Comparison of ENCODE assay signal across 8 cellular contexts in the genomic region with DNA sequence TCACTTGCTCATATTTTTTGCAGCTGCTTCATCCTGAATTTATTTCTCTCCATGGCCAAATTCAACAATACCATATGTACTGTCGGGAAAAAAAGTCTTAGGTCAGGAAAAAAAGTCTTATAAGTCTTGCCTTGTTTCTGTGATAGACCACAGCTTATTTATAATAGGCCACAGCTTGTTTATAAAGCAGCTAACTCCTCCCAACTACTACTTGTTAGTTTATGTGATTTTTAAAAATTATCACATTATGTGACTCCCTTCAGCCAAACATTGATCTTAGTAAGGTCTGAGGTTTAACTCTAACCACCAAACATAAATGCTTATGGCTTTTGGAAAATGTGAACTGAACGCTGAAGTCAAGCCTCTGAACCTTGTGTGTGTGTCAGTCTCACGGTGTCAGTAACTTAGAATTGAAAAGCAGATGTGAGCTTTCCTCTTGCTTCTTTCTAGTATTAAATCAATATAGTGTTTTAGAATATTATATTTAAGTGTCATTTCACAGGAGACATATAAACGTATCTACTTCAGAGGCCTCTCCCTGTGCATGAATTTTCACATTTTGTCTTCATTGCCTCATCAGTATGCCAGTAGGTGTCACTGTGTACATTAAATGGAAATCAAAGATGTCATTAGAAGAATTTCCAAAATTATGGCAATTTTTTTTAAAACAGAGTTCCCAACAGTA.
DNase-seq lines count a peak whose midpoint lies in the region; ATAC-seq and TF ChIP-seq lines count a peak whose summit lies in the region.

No MANE protein-coding gene starts in this region.

- TF ChIP-seq CTCF in SU-DHL-6 (IDR thresholded peaks at IDR 0.05; ENCODE audit: insufficient read depth, low read length, poor library complexity, severe bottlenecking) = peak; percentile 56

- H3K9ac ChIP-seq in SU-DHL-6 (ENCODE audit: low read length) = no peak overlapping the region

- DNase-seq in ACHN (peak; percentile 13), inferior parietal cortex (ENCODE audit: extremely low spot score) (peak; percentile 69)
- DNase-seq in activated naive CD4-positive, alpha-beta T cell treated with anti-CD3 and anti-CD28 coated beads, Interleukin-2, amount 50 U/mL, for 16 hours = no peak
- no peak for DNase-seq in activated CD4-positive, CD25-positive, alpha-beta regulatory T cell (lab: John Stamatoyannopoulos, UW)

- no peaks in the 10 kb centered on the region for H3F3A ChIP-seq in SU-DHL-6 (ENCODE audit: insufficient read depth)

- ATAC-seq in GM19468 (IDR thresholded peaks at IDR 0.05; ENCODE audit: extremely low read depth, unreplicated experiment) (peak; percentile 35), HG02885 (IDR thresholded peaks at IDR 0.05; ENCODE audit: poor library complexity, unreplicated experiment) (no peak), GM19455 (IDR thresholded peaks at IDR 0.05; ENCODE audit: unreplicated experiment) (no peak)

- H3K9me3 ChIP-seq in SU-DHL-6 (ENCODE audit: insufficient read depth, low read length) = no peaks in the 10 kb centered on the region

- H4K20me1 ChIP-seq in SU-DHL-6 (ENCODE audit: low read depth, low read length) = no peaks in the 10 kb centered on the region

- H3K27ac ChIP-seq in SU-DHL-6 (ENCODE audit: low read depth, low read length) = no peak overlapping the region

- H3K27me3 ChIP-seq in SU-DHL-6 (ENCODE audit: low read length) = no peaks in the 10 kb centered on the region

- no peak overlapping the region for H3K4me2 ChIP-seq in SU-DHL-6 (ENCODE audit: low read depth, low read length, poor library complexity, severe bottlenecking)

- no peaks in the 10 kb centered on the region for H3K79me2 ChIP-seq in SU-DHL-6 (ENCODE audit: insufficient read depth, low read length)

- in situ Hi-C loops in ACHN (cut with HindIII; ENCODE audit: low pct_ligation_motif_present, low pct_unique_long_range_greater_than_20kb, low sequenced_read_pairs) = no loop called here

- H2AFZ ChIP-seq in SU-DHL-6 (ENCODE audit: low read depth, low read length, severe bottlenecking) = no peak overlapping the region

- no peak overlapping the region for H3K4me3 ChIP-seq in SU-DHL-6 (ENCODE audit: insufficient read depth, low read length, poor library complexity, severe bottlenecking)

- H3K36me3 ChIP-seq in SU-DHL-6 (ENCODE audit: low read length) = no peaks in the 10 kb centered on the region

- no peaks in the 10 kb centered on the region for H3K9me2 ChIP-seq in SU-DHL-6 (replicated peaks; ENCODE audit: insufficient read depth, low read length)

Comparison
In these comparisons a context has a peak if more than half of its experiments do, and no peak if none do; other contexts are left out.
1. DNase-seq: peak in ACHN (single experiment) and inferior parietal cortex (single experiment); none in activated naive CD4-positive, alpha-beta T cell treated with anti-CD3 and anti-CD28 coated beads, Interleukin-2, amount 50 U/mL, for 16 hours (single experiment) and activated CD4-positive, CD25-positive, alpha-beta regulatory T cell (0 of 4).